ENCODE assay signal across 8 cellular contexts in the genomic region with DNA sequence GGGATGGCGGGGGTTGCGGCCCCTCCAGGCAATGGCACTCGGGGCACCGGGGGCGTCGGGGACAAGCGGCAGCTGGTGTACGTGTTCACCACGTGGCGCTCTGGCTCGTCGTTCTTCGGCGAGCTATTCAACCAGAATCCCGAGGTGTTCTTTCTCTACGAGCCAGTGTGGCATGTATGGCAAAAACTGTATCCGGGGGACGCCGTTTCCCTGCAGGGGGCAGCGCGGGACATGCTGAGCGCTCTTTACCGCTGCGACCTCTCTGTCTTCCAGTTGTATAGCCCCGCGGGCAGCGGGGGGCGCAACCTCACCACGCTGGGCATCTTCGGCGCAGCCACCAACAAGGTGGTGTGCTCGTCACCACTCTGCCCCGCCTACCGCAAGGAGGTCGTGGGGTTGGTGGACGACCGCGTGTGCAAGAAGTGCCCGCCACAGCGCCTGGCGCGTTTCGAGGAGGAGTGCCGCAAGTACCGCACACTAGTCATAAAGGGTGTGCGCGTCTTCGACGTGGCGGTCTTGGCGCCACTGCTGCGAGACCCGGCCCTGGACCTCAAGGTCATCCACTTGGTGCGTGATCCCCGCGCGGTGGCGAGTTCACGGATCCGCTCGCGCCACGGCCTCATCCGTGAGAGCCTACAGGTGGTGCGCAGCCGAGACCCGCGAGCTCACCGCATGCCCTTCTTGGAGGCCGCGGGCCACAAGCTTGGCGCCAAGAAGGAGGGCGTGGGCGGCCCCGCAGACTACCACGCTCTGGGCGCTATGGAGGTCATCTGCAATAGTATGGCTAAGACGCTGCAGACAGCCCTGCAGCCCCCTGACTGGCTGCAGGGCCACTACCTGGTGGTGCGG. TPM values are rescaled to one million over a fixed set of nuclear protein-coding genes. Genes with fewer than 3 reads are reported as not detected.
DNase-seq lines count a peak whose midpoint lies in the region; ATAC-seq and TF ChIP-seq lines count a peak whose summit lies in the region.

No MANE protein-coding gene starts in this region.

- H3K9me3 Mint-ChIP-seq in CD8-positive, alpha-beta memory T cell, result no peaks in the 10 kb centered on the region
- H3K9me3 Mint-ChIP-seq in activated naive CD8-positive, alpha-beta T cell treated with anti-CD3 and anti-CD28 coated beads for 36 hours, result no peaks in the 10 kb centered on the region

- no peaks in the 10 kb centered on the region for H3K27me3 ChIP-seq in CD8-positive, alpha-beta memory T cell (ENCODE audit: insufficient read depth, low read length, poor library complexity, severe bottlenecking)
- H3K27me3 ChIP-seq in RWPE2 (ENCODE audit: insufficient read depth, poor library complexity, severe bottlenecking) (no peaks in the 10 kb centered on the region), hepatocyte (peaks cover 56% of the 10 kb centered on the region), skeletal muscle tissue (ENCODE audit: control insufficient read depth in 3 of 3, insufficient read depth in 3 of 3, low read length in 3 of 3) (peaks cover 21 to 36% (median 32%) of the 10 kb centered on the region in 3 donors)

- WGBS in hepatocyte (ENCODE audit: low lambda C conversion rate, missing lambda C conversion rate), result 67% methylated on average over 77 of the region's 79 CpGs

- H3K4me2 ChIP-seq in hepatocyte, result peak overlapping the region; percentile 83

- peaks cover 7% of the 10 kb centered on the region for H3K79me2 ChIP-seq in hepatocyte

- peak overlapping the region; percentile 63 to 83 (median 78) for H3K4me3 Mint-ChIP-seq in CD8-positive, alpha-beta memory T cell
- H3K4me3 Mint-ChIP-seq in activated naive CD8-positive, alpha-beta T cell treated with anti-CD3 and anti-CD28 coated beads for 36 hours, result peak overlapping the region; percentile 72

- POLR2A ChIA-PET in CD8-positive, alpha-beta memory T cell (lab: Charles Lee), result interaction anchor here (0.6 kb wide), 1 partner anchor 510 kb away, joined by 3 read pairs; no protein-coding TSS in a partner anchor

- H3K36me3 Mint-ChIP-seq in CD8-positive, alpha-beta memory T cell, result peaks cover 0 to 7% (median 2%) of the 10 kb centered on the region in 3 donors
- H3K36me3 Mint-ChIP-seq in activated naive CD8-positive, alpha-beta T cell treated with anti-CD3 and anti-CD28 coated beads for 36 hours, result peaks cover 11% of the 10 kb centered on the region

- H3K9ac ChIP-seq in skeletal muscle tissue (ENCODE audit: low read depth in 1 of 3, low read length in 3 of 3), result peak overlapping the region in 1 of 3 donors; percentile 16

- H3K9me3 ChIP-seq in CD8-positive, alpha-beta memory T cell (ENCODE audit: low read length), result no peaks in the 10 kb centered on the region
- peaks cover 2% of the 10 kb centered on the region for H3K9me3 ChIP-seq in RWPE2 (ENCODE audit: severe bottlenecking)
- no peaks in the 10 kb centered on the region for H3K9me3 ChIP-seq in hepatocyte (ENCODE audit: low read depth)
- H3K9me3 ChIP-seq in skeletal muscle tissue (ENCODE audit: control insufficient read depth in 3 of 3, low read length in 3 of 3), result no peaks in the 10 kb centered on the region

- peaks cover 30% of the 10 kb centered on the region for H3K4me1 ChIP-seq in CD8-positive, alpha-beta memory T cell (ENCODE audit: insufficient read depth, low read length)
- H3K4me1 ChIP-seq in RWPE2 (ENCODE audit: insufficient read depth, poor library complexity, severe bottlenecking) (no peaks in the 10 kb centered on the region), hepatocyte (ENCODE audit: insufficient read depth) (peaks cover 7% of the 10 kb centered on the region), skeletal muscle tissue (ENCODE audit: control insufficient read depth in 3 of 3, insufficient read depth in 3 of 3, low read length in 3 of 3) (peaks cover 13 to 19% (median 14%) of the 10 kb centered on the region in 3 donors)

- H3K4me1 Mint-ChIP-seq in CD8-positive, alpha-beta memory T cell, result peaks cover 6 to 30% (median 20%) of the 10 kb centered on the region in 3 donors
- peaks cover 46% of the 10 kb centered on the region for H3K4me1 Mint-ChIP-seq in activated naive CD8-positive, alpha-beta T cell treated with anti-CD3 and anti-CD28 coated beads for 36 hours

- DNase-seq in CD8-positive, alpha-beta memory T cell, result peak; percentile 18 to 76 (median 56)
- peak; percentile 60 for DNase-seq in RWPE2 (ENCODE audit: low spot score)
- peak; percentile 84 for DNase-seq in activated naive CD8-positive, alpha-beta T cell treated with anti-CD3 and anti-CD28 coated beads for 36 hours
- DNase-seq in hepatocyte (ENCODE audit: low spot score), result no peak
- no peak for DNase-seq in NOMO-1 treated with dmso at 0.1 percent for 144 hours (lab: John Stamatoyannopoulos, UW; ENCODE audit: unreplicated experiment)
- no peak for DNase-seq in NK-92 (lab: John Stamatoyannopoulos, UW; ENCODE audit: unreplicated experiment)

- H3K27ac ChIP-seq in CD8-positive, alpha-beta memory T cell (ENCODE audit: low read depth, low read length), result no peak overlapping the region
- H3K27ac ChIP-seq in RWPE2 (ENCODE audit: poor library complexity, severe bottlenecking) (no peak overlapping the region), hepatocyte (no peak overlapping the region), skeletal muscle tissue (ENCODE audit: low read depth, low read length) (no peak overlapping the region)

- H3K4me3 ChIP-seq in CD8-positive, alpha-beta memory T cell (ENCODE audit: low read length), result peak overlapping the region; percentile 65
- H3K4me3 ChIP-seq in RWPE2 (ENCODE audit: severe bottlenecking) (peak overlapping the region; percentile 64), hepatocyte (peak overlapping the region; percentile 77), skeletal muscle tissue (ENCODE audit: low read length in 3 of 3) (peak overlapping the region; percentile 23 to 70 (median 67))

- CTCF ChIA-PET in CD8-positive, alpha-beta memory T cell (lab: Charles Lee), result interaction anchor here (0.8 to 1.6 kb wide), 3 partner anchors 39 to 851 kb away, joined by 3 to 6 read pairs (median 3); a partner anchor contains a TSS

- H3K27me3 Mint-ChIP-seq in CD8-positive, alpha-beta memory T cell, result peaks cover 2 to 5% of the 10 kb centered on the region in 2 donors
- no peaks in the 10 kb centered on the region for H3K27me3 Mint-ChIP-seq in activated naive CD8-positive, alpha-beta T cell treated with anti-CD3 and anti-CD28 coated beads for 36 hours

- H3K9me2 ChIP-seq in hepatocyte (replicated peaks; ENCODE audit: insufficient read depth), result no peaks in the 10 kb centered on the region

- no peaks in the 10 kb centered on the region for H4K20me1 ChIP-seq in hepatocyte (ENCODE audit: insufficient read depth, poor library complexity, severe bottlenecking)

- H2AFZ ChIP-seq in hepatocyte, result peak overlapping the region; percentile 36

- peak; percentile 53 for TF ChIP-seq CTCF in RWPE2 (IDR thresholded peaks at IDR 0.05; ENCODE audit: poor library complexity, severe bottlenecking)
- peak; percentile 48 for TF ChIP-seq CTCF in hepatocyte (IDR thresholded peaks at IDR 0.05; ENCODE audit: poor library complexity)

- ATAC-seq in GM21717 (IDR thresholded peaks at IDR 0.05; ENCODE audit: unreplicated experiment) (peak; percentile 22), RWPE2 (ENCODE audit: low read depth) (no peak)

- peak overlapping the region in 1 of 8 donors; percentile 33 for H3K27ac Mint-ChIP-seq in CD8-positive, alpha-beta memory T cell
- H3K27ac Mint-ChIP-seq in activated naive CD8-positive, alpha-beta T cell treated with anti-CD3 and anti-CD28 coated beads for 36 hours, result peak overlapping the region; percentile 77

- no peaks in the 10 kb centered on the region for H3K36me3 ChIP-seq in CD8-positive, alpha-beta memory T cell (ENCODE audit: insufficient read depth, low read length)
- no peaks in the 10 kb centered on the region for H3K36me3 ChIP-seq in RWPE2 (ENCODE audit: low read depth)
- H3K36me3 ChIP-seq in hepatocyte (replicated peaks; ENCODE audit: insufficient read depth, low read depth), result no peaks in the 10 kb centered on the region
- H3K36me3 ChIP-seq in skeletal muscle tissue (ENCODE audit: control insufficient read depth in 3 of 3, insufficient read depth in 3 of 3, low read length in 3 of 3), result peaks cover 0 to 2% (median 0%) of the 10 kb centered on the region in 3 donors

RNA-seq across cellular contexts. Expression of a gene that starts 1.9 kb away (rescaled TPM):
- total RNA-seq in CD8-positive, alpha-beta memory T cell, result 1 to 10 TPM; 2.9 to 3.0 TPM
- polyA plus RNA-seq in CD8-positive, alpha-beta memory T cell, result 6.2 TPM
- total RNA-seq in activated naive CD8-positive, alpha-beta T cell treated with anti-CD3 and anti-CD28 coated beads for 36 hours, result 10 to 100 TPM; 12.0 to 13.2 TPM
- total RNA-seq in hepatocyte, result 14.4 and 16.1 TPM in 2 replicates
- 12.2 and 12.5 TPM in 2 replicates for polyA plus RNA-seq in hepatocyte
- total RNA-seq in skeletal muscle tissue, result 6.8 TPM

Comparison
In these comparisons a context has a peak if more than half of its experiments do, and no peak if none do; other contexts are left out.
1. DNase-seq: peak in CD8-positive, alpha-beta memory T cell (5 of 5), RWPE2 (single experiment) and activated naive CD8-positive, alpha-beta T cell treated with anti-CD3 and anti-CD28 coated beads for 36 hours (single experiment); none in hepatocyte (single experiment), NOMO-1 treated with dmso at 0.1 percent for 144 hours (single experiment) and NK-92 (single experiment).
2. Peak in every context shown above with its lines, with median percentiles within 50 percentile points of each other: H3K4me3 ChIP-seq.